ENCODE assay signal across 27 cellular contexts in the genomic region with DNA sequence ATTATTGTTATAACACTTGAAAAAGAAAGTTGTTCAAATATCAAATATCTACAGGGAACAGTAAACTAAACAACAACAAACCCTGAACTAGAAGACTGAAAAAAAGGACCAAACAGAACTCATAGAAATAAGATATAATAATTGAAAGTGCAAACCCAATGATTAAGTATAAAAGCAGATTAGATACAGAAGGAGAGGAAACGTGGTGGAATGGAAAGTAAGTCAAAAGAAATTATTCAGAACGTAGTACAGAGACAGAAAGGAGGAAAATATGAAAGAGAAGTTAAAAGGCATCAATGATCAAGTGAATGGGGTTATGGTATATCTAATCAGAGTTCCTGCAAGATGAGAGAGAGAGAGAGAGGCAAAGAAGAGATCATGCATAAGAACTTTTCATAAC.
DNase-seq lines count a peak whose midpoint lies in the region; ATAC-seq and TF ChIP-seq lines count a peak whose summit lies in the region.
"Had no signal": no experiment of that assay in that cellular context is flagged by ENCODE, and none has a peak within 500 bp of the region (broad histone marks: within the 10 kb centered on the region; RNA-seq: fewer than 3 reads in every experiment).

No MANE protein-coding gene starts in this region.

- H3K27ac ChIP-seq in SK-N-SH (ENCODE audit: low read depth in 2 of 2, low read length in 1 of 2), result no peak overlapping the region
- H3K27ac ChIP-seq: 22Rv1; A549; BLaER1; BLaER1 treated with 17β-estradiol and CSF1 and Interleukin-3, amounts not matched to agents 10 nM and 100 nM; C4-2B had no signal

- H4K20me1 ChIP-seq in SK-N-SH (ENCODE audit: insufficient read depth), result no peaks in the 10 kb centered on the region
- H4K20me1 ChIP-seq: BLaER1; BLaER1 treated with 17β-estradiol and CSF1 and Interleukin-3, amounts not matched to agents 10 nM and 100 nM had no signal

- TF ChIP-seq RAD21 in SK-N-SH (IDR thresholded peaks at IDR 0.05; ENCODE audit: low read length), result no peak

- CTCF ChIA-PET in SK-N-SH (lab: Yijun Ruan, JAX), result no interaction called here

- H3K9ac ChIP-seq in SK-N-SH, result no peak overlapping the region
- H3K9ac ChIP-seq: BLaER1; BLaER1 treated with 17β-estradiol and CSF1 and Interleukin-3, amounts not matched to agents 10 nM and 100 nM had no signal

- H3K79me2 ChIP-seq in SK-N-SH (ENCODE audit: insufficient read depth), result no peaks in the 10 kb centered on the region

- POLR2A ChIA-PET in SK-N-SH (lab: Yijun Ruan, JAX), result no interaction called here

- no peak for ATAC-seq in SK-N-SH treated with all-trans-retinoic acid at 6 μM for 48 hours
- ATAC-seq: A549; CD8-positive, alpha-beta T cell had no signal

- no peak overlapping the region for H3K4me3 ChIP-seq in SK-N-SH (ENCODE audit: low read depth in 2 of 2, low read length in 1 of 2)
- H3K4me3 ChIP-seq: A549; BLaER1; BLaER1 treated with 17β-estradiol and CSF1 and Interleukin-3, amounts not matched to agents 10 nM and 100 nM had no signal

- WGBS in SK-N-SH (ENCODE audit: low lambda C conversion rate), result 16% methylated on average over 2 of the region's 2 CpGs

- no peaks in the 10 kb centered on the region for H3K36me3 ChIP-seq in SK-N-SH (replicated peaks in 1 of 2; ENCODE audit: control insufficient read depth in 1 of 2, insufficient read depth in 2 of 2, low read length in 1 of 2)
- H3K36me3 ChIP-seq: BE2C; BLaER1; BLaER1 treated with 17β-estradiol and CSF1 and Interleukin-3, amounts not matched to agents 10 nM and 100 nM had no signal

- TF ChIP-seq EP300 in SK-N-SH (IDR thresholded peaks at IDR 0.05; ENCODE audit: borderline replicate concordance in 1 of 2, low read depth in 1 of 2, low read length in 1 of 2), result no peak

- no peaks in the 10 kb centered on the region for H3K9me2 ChIP-seq in SK-N-SH

- H3K4me1 ChIP-seq in SK-N-SH (ENCODE audit: control insufficient read depth in 1 of 2, insufficient read depth in 2 of 2, low read depth in 1 of 2, low read length in 1 of 2), result no peaks in the 10 kb centered on the region
- H3K4me1 ChIP-seq: A549; BE2C; BLaER1; BLaER1 treated with 17β-estradiol and CSF1 and Interleukin-3, amounts not matched to agents 10 nM and 100 nM; Caco-2 had no signal

- no peaks in the 10 kb centered on the region for H3K9me3 ChIP-seq in SK-N-SH
- H3K9me3 ChIP-seq: A549; BE2C; BLaER1; BLaER1 treated with 17β-estradiol and CSF1 and Interleukin-3, amounts not matched to agents 10 nM and 100 nM; Caco-2 had no signal

- no peaks in the 10 kb centered on the region for H3F3A ChIP-seq in SK-N-SH (replicated peaks; ENCODE audit: insufficient read depth)

- H3K4me2 ChIP-seq in SK-N-SH, result no peak overlapping the region
- H3K4me2 ChIP-seq: A549; BLaER1; BLaER1 treated with 17β-estradiol and CSF1 and Interleukin-3, amounts not matched to agents 10 nM and 100 nM had no signal

- H3K27me3 ChIP-seq in SK-N-SH (ENCODE audit: insufficient read depth), result no peaks in the 10 kb centered on the region
- H3K27me3 ChIP-seq: BE2C; BLaER1; BLaER1 treated with 17β-estradiol and CSF1 and Interleukin-3, amounts not matched to agents 10 nM and 100 nM had no signal

- no peak for DNase-seq in SK-N-SH
- DNase-seq: 8988T; ACHN; AML-193; BE2C; C1 segment of cervical spinal cord; Caco-2; Calu3; CD4-positive, alpha-beta memory T cell; CD4-positive, alpha-beta T cell; CD4-positive, CD25-positive, alpha-beta regulatory T cell; CD8-positive, alpha-beta memory T cell; CD8-positive, alpha-beta T cell; COR-L47; DMS 273 treated with DMSO at 0.1 percent for 48 hours; DMS153; DMS53; DMS79; DMS79 treated with DMSO at 0.1 percent for 48 hours; DND-41; EL had no signal

- no peak overlapping the region for H2AFZ ChIP-seq in SK-N-SH (ENCODE audit: low read depth)

- no peak for TF ChIP-seq CTCF in SK-N-SH (IDR thresholded peaks at IDR 0.05)

TF ChIP-seq in SK-N-SH treated with all-trans-retinoic acid at 6 μM for 48 hours, 23 proteins besides CTCF, POLR2A, EP300 and RAD21:
- TF ChIP-seq ZFP30 (CRISPR knock-in tag; IDR thresholded peaks at IDR 0.05), result peak; percentile 92
- no peak for TF ChIP-seq TOX (CRISPR knock-in tag; IDR thresholded peaks at IDR 0.05; ENCODE audit: borderline replicate concordance)

TF ChIP-seq in SK-N-SH, 30 proteins besides CTCF, POLR2A, EP300 and RAD21 (continues in another document):
- no peak for TF ChIP-seq FOXJ3 (CRISPR knock-in tag; IDR thresholded peaks at IDR 0.05)
- no peak for TF ChIP-seq GATA2 (CRISPR knock-in tag; IDR thresholded peaks at IDR 0.05)
- TF ChIP-seq, protein P1, sequence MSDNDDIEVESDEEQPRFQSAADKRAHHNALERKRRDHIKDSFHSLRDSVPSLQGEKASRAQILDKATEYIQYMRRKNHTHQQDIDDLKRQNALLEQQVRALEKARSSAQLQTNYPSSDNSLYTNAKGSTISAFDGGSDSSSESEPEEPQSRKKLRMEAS (IDR thresholded peaks at IDR 0.05; ENCODE audit: low read depth), result no peak
- TF ChIP-seq NFIC (IDR thresholded peaks at IDR 0.05; ENCODE audit: borderline replicate concordance), result no peak
- no peak for TF ChIP-seq SIN3A (IDR thresholded peaks at IDR 0.05; ENCODE audit: borderline replicate concordance, low read depth, low read length)
- TF ChIP-seq, protein P2, sequence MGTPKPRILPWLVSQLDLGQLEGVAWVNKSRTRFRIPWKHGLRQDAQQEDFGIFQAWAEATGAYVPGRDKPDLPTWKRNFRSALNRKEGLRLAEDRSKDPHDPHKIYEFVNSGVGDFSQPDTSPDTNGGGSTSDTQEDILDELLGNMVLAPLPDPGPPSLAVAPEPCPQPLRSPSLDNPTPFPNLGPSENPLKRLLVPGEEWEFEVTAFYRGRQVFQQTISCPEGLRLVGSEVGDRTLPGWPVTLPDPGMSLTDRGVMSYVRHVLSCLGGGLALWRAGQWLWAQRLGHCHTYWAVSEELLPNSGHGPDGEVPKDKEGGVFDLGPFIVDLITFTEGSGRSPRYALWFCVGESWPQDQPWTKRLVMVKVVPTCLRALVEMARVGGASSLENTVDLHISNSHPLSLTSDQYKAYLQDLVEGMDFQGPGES (IDR thresholded peaks at IDR 0.05; ENCODE audit: low read depth, low read length), result no peak
- TF ChIP-seq RFX5 (IDR thresholded peaks at IDR 0.05; ENCODE audit: low read length), result no peak
- no peak for TF ChIP-seq TCF12 (IDR thresholded peaks at IDR 0.05)
- no peak for TF ChIP-seq POLR2AphosphoS5 (IDR thresholded peaks at IDR 0.05; ENCODE audit: low read depth, low read length)
- TF ChIP-seq GABPA (IDR thresholded peaks at IDR 0.05; ENCODE audit: low read depth), result no peak
- TF ChIP-seq RCOR1 (IDR thresholded peaks at IDR 0.05; ENCODE audit: low read length), result no peak
- TF ChIP-seq MXI1 (IDR thresholded peaks at IDR 0.05; ENCODE audit: low read depth, low read length), result no peak
- TF ChIP-seq TEAD4 (IDR thresholded peaks at IDR 0.05; ENCODE audit: borderline replicate concordance, insufficient read depth), result no peak
- TF ChIP-seq, protein P3, sequence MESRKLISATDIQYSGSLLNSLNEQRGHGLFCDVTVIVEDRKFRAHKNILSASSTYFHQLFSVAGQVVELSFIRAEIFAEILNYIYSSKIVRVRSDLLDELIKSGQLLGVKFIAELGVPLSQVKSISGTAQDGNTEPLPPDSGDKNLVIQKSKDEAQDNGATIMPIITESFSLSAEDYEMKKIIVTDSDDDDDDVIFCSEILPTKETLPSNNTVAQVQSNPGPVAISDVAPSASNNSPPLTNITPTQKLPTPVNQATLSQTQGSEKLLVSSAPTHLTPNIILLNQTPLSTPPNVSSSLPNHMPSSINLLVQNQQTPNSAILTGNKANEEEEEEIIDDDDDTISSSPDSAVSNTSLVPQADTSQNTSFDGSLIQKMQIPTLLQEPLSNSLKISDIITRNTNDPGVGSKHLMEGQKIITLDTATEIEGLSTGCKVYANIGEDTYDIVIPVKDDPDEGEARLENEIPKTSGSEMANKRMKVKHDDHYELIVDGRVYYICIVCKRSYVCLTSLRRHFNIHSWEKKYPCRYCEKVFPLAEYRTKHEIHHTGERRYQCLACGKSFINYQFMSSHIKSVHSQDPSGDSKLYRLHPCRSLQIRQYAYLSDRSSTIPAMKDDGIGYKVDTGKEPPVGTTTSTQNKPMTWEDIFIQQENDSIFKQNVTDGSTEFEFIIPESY (IDR thresholded peaks at IDR 0.05; ENCODE audit: borderline replicate concordance, low read depth), result no peak
- TF ChIP-seq, protein P4, sequence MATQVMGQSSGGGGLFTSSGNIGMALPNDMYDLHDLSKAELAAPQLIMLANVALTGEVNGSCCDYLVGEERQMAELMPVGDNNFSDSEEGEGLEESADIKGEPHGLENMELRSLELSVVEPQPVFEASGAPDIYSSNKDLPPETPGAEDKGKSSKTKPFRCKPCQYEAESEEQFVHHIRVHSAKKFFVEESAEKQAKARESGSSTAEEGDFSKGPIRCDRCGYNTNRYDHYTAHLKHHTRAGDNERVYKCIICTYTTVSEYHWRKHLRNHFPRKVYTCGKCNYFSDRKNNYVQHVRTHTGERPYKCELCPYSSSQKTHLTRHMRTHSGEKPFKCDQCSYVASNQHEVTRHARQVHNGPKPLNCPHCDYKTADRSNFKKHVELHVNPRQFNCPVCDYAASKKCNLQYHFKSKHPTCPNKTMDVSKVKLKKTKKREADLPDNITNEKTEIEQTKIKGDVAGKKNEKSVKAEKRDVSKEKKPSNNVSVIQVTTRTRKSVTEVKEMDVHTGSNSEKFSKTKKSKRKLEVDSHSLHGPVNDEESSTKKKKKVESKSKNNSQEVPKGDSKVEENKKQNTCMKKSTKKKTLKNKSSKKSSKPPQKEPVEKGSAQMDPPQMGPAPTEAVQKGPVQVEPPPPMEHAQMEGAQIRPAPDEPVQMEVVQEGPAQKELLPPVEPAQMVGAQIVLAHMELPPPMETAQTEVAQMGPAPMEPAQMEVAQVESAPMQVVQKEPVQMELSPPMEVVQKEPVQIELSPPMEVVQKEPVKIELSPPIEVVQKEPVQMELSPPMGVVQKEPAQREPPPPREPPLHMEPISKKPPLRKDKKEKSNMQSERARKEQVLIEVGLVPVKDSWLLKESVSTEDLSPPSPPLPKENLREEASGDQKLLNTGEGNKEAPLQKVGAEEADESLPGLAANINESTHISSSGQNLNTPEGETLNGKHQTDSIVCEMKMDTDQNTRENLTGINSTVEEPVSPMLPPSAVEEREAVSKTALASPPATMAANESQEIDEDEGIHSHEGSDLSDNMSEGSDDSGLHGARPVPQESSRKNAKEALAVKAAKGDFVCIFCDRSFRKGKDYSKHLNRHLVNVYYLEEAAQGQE (IDR thresholded peaks at IDR 0.05; ENCODE audit: low read depth, low read length), result no peak
- no peak for TF ChIP-seq ELF1 (IDR thresholded peaks at IDR 0.05)
- TF ChIP-seq, protein P5, sequence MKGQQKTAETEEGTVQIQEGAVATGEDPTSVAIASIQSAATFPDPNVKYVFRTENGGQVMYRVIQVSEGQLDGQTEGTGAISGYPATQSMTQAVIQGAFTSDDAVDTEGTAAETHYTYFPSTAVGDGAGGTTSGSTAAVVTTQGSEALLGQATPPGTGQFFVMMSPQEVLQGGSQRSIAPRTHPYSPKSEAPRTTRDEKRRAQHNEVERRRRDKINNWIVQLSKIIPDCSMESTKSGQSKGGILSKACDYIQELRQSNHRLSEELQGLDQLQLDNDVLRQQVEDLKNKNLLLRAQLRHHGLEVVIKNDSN (IDR thresholded peaks at IDR 0.05; ENCODE audit: borderline replicate concordance, low read depth), result no peak
- TF ChIP-seq FOSL2 (IDR thresholded peaks at IDR 0.05; ENCODE audit: borderline replicate concordance, low read depth), result no peak
